In genomic region chr22:30212996-30213441, GRCh38 we compare ENCODE assay signal across 12 cellular contexts.
DNase-seq lines count a peak whose midpoint lies in the region; ATAC-seq and TF ChIP-seq lines count a peak whose summit lies in the region.
"Had no signal": no experiment of that assay in that cellular context is flagged by ENCODE, and none has a peak within 500 bp of the region (broad histone marks: within the 10 kb centered on the region; RNA-seq: fewer than 3 reads in every experiment).

No MANE protein-coding gene starts in this region.

- no peak for ATAC-seq in stimulated activated effector memory CD8-positive, alpha-beta T cell treated with anti-CD3 and anti-CD28 coated beads, Interleukin-12 subunit alpha, Interleukin-12 subunit beta, amount 100 ng/mL, for 72 hours
- ATAC-seq in GM18519 (IDR thresholded peaks at IDR 0.05; ENCODE audit: low FRiP score, unreplicated experiment): no peak
- ATAC-seq in HG03460 (IDR thresholded peaks at IDR 0.05; ENCODE audit: unreplicated experiment): no peak

- H3K4me3 ChIP-seq in fibroblast of pulmonary artery (replicated peaks; ENCODE audit: low read depth, low read length): no peak overlapping the region

- no peaks in the 10 kb centered on the region for H3K9me3 Mint-ChIP-seq in T-helper 2 cell treated with Interferon-gamma antibody and Interleukin-4, amounts not matched to agents 5 μg/mL and 100 μg/mL, for 36 hours
- no peaks in the 10 kb centered on the region for H3K9me3 Mint-ChIP-seq in stimulated activated effector memory CD8-positive, alpha-beta T cell treated with anti-CD3 and anti-CD28 coated beads, Interleukin-12 subunit alpha, Interleukin-12 subunit beta, amount 100 ng/mL, for 72 hours

- no peak overlapping the region for H3K4me3 Mint-ChIP-seq in T-helper 2 cell treated with Interferon-gamma antibody and Interleukin-4, amounts not matched to agents 5 μg/mL and 100 μg/mL, for 36 hours
- no peak overlapping the region for H3K4me3 Mint-ChIP-seq in stimulated activated effector memory CD8-positive, alpha-beta T cell treated with anti-CD3 and anti-CD28 coated beads, Interleukin-12 subunit alpha, Interleukin-12 subunit beta, amount 100 ng/mL, for 72 hours

- H3K27ac ChIP-seq in RWPE1: peak overlapping the region; percentile 72

- no peaks in the 10 kb centered on the region for H3K27me3 Mint-ChIP-seq in T-helper 2 cell treated with Interferon-gamma antibody and Interleukin-4, amounts not matched to agents 5 μg/mL and 100 μg/mL, for 36 hours (ENCODE audit: low read depth)

- POLR2A ChIA-PET in RWPE1 (lab: Yijun Ruan, JAX; ENCODE audit: low non-redundant PET): no interaction called here

- peaks cover 44% of the 10 kb centered on the region for H3K4me1 Mint-ChIP-seq in T-helper 2 cell treated with Interferon-gamma antibody and Interleukin-4, amounts not matched to agents 5 μg/mL and 100 μg/mL, for 36 hours (ENCODE audit: low read depth)
- peaks cover 18% of the 10 kb centered on the region for H3K4me1 Mint-ChIP-seq in stimulated activated effector memory CD8-positive, alpha-beta T cell treated with anti-CD3 and anti-CD28 coated beads, Interleukin-12 subunit alpha, Interleukin-12 subunit beta, amount 100 ng/mL, for 72 hours

- DNase-seq in T-helper 2 cell treated with Interferon-gamma antibody and Interleukin-4, amounts not matched to agents 5 μg/mL and 100 μg/mL, for 36 hours (ENCODE audit: low spot score): no peak
- DNase-seq in T-helper 2 cell (no peak), RWPE1 (ENCODE audit: low spot score) (no peak), fibroblast of pulmonary artery (ENCODE audit: low read depth) (peak; percentile 94), AG08396 (ENCODE audit: low spot score) (no peak)
- DNase-seq in stimulated activated effector memory CD8-positive, alpha-beta T cell treated with anti-CD3 and anti-CD28 coated beads, Interleukin-12 subunit alpha, Interleukin-12 subunit beta, amount 100 ng/mL, for 72 hours (ENCODE audit: low spot score in 2 of 2): no peak
- DNase-seq: activated CD4-positive, CD25-positive, alpha-beta regulatory T cell; hippocampal formation; NCI-H526 treated with DMSO at 0.1 percent for 48 hours; occipital lobe had no signal

- TF ChIP-seq CTCF in RWPE1 (conservative IDR thresholded peaks at IDR 0.05; ENCODE audit: low read depth): no peak
- TF ChIP-seq CTCF in fibroblast of pulmonary artery (IDR thresholded peaks at IDR 0.05; ENCODE audit: low read length, missing control alignments): no peak

- no peaks in the 10 kb centered on the region for H3K36me3 Mint-ChIP-seq in T-helper 2 cell treated with Interferon-gamma antibody and Interleukin-4, amounts not matched to agents 5 μg/mL and 100 μg/mL, for 36 hours (ENCODE audit: low read depth)
- no peaks in the 10 kb centered on the region for H3K36me3 Mint-ChIP-seq in stimulated activated effector memory CD8-positive, alpha-beta T cell treated with anti-CD3 and anti-CD28 coated beads, Interleukin-12 subunit alpha, Interleukin-12 subunit beta, amount 100 ng/mL, for 72 hours

- CTCF ChIA-PET in RWPE1 (lab: Yijun Ruan, JAX): interaction anchor here (0.7 kb wide), 1 partner anchor 62 kb away, joined by 4 read pairs; no protein-coding TSS in a partner anchor

- peak overlapping the region; percentile 68 for H3K27ac Mint-ChIP-seq in T-helper 2 cell treated with Interferon-gamma antibody and Interleukin-4, amounts not matched to agents 5 μg/mL and 100 μg/mL, for 36 hours
- H3K27ac Mint-ChIP-seq in stimulated activated effector memory CD8-positive, alpha-beta T cell treated with anti-CD3 and anti-CD28 coated beads, Interleukin-12 subunit alpha, Interleukin-12 subunit beta, amount 100 ng/mL, for 72 hours: peak overlapping the region; percentile 71
